In the genomic region with DNA sequence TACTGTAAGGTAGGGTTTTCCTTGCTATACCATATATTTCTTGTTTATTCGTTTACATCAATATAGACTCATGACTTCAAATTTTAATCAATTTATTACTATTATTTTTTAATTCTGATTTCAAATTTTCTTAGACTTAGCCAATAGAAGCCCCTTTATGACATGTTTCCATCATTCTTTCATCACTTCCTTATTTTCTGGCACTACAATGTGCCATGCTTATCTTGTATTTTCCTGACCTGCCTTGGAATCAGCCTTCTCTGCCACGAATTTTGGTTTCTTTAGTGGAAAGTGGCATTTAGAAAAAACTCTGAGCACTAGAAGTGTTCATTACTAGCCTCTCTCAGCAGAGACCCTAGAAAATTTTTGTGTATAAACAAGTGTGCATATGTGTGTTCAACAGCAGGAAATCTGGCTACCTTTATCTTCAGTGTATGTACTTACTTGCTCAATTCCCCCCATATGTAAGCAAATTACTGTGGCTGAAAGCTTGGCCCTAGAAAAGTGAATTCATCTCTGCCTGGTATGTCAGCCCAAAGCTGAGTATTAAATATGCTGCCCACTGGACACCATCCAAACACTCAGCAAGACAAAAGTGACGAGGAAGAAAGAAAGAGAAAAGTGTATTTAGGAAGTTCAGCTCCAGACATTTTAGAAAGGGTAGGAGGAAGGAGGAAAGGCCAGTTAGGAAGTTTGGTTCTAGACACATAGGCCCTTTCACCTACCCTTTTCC, we compare ENCODE assay signal across 2 cellular contexts.
TF ChIP-seq lines count a peak whose summit lies in the region.

No MANE protein-coding gene starts in this region.

TF ChIP-seq in GM12891, 5 proteins besides CTCF, POLR2A, EP300 and RAD21 (continued from another document):
- no peak for TF ChIP-seq TAF1 (IDR thresholded peaks at IDR 0.05; ENCODE audit: low read depth, low read length)
- no peak for TF ChIP-seq POLR2AphosphoS5 (IDR thresholded peaks at IDR 0.05; ENCODE audit: low read depth, low read length)
- TF ChIP-seq POU2F2 (IDR thresholded peaks at IDR 0.05; ENCODE audit: low read depth, low read length) = no peak
- TF ChIP-seq SPI1 (IDR thresholded peaks at IDR 0.05; ENCODE audit: low read depth, low read length) = peak; percentile 31; the same call in 1 of the 2 replicates

TF ChIP-seq in K562, 482 proteins besides CTCF, POLR2A, EP300 and RAD21:
- peak; percentile 54; the same call in 1 of the 2 replicates for TF ChIP-seq SPI1 (IDR thresholded peaks at IDR 0.05; ENCODE audit: borderline replicate concordance, low read depth, low read length)
- TF ChIP-seq TAF7 (tag; IDR thresholded peaks at IDR 0.05) = no peak
